Comparison of ENCODE assay signal across 8 cellular contexts in the genomic region with DNA sequence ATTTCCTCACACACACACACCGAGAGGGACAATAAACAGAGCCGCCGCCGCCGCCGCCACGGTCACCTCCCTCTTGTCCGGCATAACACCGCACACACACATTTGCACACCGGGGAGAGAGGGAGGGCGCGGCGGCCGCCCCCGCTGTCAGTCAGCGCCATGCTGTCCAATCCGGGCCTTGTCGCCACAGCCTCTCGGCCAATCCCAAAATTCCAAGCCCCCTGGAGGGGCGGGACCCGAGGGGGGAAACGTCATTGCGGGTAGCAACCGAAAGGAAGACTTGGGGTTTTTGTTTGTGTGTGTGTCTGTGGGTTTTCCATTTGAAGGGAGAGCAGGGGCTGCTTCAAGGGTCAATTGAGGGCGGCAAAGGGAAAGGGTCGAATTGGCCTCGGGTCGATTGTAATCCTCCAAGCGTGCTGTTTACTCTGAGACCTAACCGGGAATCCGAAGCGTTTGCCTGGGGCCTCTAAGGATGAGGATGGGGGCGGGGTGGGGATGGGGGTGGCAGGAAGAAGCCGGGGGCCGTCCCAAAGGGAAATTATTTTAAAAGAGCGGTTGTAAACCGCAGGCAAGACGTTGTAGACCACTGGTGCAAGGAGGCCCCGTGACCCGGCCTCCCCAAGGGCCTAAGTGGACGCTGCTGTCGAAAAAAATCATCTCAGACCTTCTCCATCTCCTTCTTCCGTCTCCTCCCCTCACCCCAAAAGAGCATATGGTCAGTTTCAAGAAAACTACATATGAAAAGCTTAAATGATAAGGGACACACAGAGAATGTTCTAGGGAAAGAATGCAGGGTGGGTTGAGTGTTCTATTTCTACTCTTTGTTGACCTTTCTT.
A peak's percentile ranks its signal among the peaks of the same experiment; 100 is the strongest.
DNase-seq lines count a peak whose midpoint lies in the region; ATAC-seq and TF ChIP-seq lines count a peak whose summit lies in the region.

A gene with protein sequence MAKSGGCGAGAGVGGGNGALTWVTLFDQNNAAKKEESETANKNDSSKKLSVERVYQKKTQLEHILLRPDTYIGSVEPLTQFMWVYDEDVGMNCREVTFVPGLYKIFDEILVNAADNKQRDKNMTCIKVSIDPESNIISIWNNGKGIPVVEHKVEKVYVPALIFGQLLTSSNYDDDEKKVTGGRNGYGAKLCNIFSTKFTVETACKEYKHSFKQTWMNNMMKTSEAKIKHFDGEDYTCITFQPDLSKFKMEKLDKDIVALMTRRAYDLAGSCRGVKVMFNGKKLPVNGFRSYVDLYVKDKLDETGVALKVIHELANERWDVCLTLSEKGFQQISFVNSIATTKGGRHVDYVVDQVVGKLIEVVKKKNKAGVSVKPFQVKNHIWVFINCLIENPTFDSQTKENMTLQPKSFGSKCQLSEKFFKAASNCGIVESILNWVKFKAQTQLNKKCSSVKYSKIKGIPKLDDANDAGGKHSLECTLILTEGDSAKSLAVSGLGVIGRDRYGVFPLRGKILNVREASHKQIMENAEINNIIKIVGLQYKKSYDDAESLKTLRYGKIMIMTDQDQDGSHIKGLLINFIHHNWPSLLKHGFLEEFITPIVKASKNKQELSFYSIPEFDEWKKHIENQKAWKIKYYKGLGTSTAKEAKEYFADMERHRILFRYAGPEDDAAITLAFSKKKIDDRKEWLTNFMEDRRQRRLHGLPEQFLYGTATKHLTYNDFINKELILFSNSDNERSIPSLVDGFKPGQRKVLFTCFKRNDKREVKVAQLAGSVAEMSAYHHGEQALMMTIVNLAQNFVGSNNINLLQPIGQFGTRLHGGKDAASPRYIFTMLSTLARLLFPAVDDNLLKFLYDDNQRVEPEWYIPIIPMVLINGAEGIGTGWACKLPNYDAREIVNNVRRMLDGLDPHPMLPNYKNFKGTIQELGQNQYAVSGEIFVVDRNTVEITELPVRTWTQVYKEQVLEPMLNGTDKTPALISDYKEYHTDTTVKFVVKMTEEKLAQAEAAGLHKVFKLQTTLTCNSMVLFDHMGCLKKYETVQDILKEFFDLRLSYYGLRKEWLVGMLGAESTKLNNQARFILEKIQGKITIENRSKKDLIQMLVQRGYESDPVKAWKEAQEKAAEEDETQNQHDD (N-terminal part only) (minus strand): TSS at position 98 of the 836 bp plus-strand sequence. CDS start 610 bp downstream, outside the sequence.

- peaks cover 17% of the 10 kb centered on the region; the same call in 1 of the 2 replicates for H3K4me1 ChIP-seq in ES-I3 (ENCODE audit: insufficient read depth, low read length)
- H3K4me1 ChIP-seq in HAP-1, result peaks cover 25% of the 10 kb centered on the region
- H3K4me1 ChIP-seq in MM.1S (ENCODE audit: low read length), result peaks cover 23% of the 10 kb centered on the region

- peak; percentile 90 for ATAC-seq in stimulated activated naive CD8-positive, alpha-beta T cell treated with anti-CD3 and anti-CD28 coated beads, Interleukin-15, amount 100 ng/mL, for 72 hours

- H3K9me3 ChIP-seq in ES-I3 (ENCODE audit: control insufficient read depth, insufficient read depth, low read length) (no peaks in the 10 kb centered on the region), HAP-1 (no peaks in the 10 kb centered on the region), MM.1S (replicated peaks; ENCODE audit: insufficient read depth, low read length) (no peaks in the 10 kb centered on the region)

- H3K4me3 ChIP-seq in HAP-1, result peak within 1 kb of the TSS; percentile 72
- H3K4me3 ChIP-seq in MM.1S (ENCODE audit: low read length), result peak within 1 kb of the TSS; percentile 74

- peak within 1 kb of the TSS; percentile 100 for H3K27ac Mint-ChIP-seq in nephron progenitor cell
- peak within 1 kb of the TSS; percentile 97 to 100 for H3K27ac Mint-ChIP-seq in stimulated activated naive CD8-positive, alpha-beta T cell treated with anti-CD3 and anti-CD28 coated beads, Interleukin-15, amount 100 ng/mL, for 72 hours

- H3K4me2 ChIP-seq in MM.1S (ENCODE audit: low read depth, low read length), result peak within 1 kb of the TSS; percentile 95

- in situ Hi-C loops in HAP-1 (cut with MboI; ENCODE audit: low sequenced_read_pairs), result loop anchor here (25.0 kb wide), 1 partner anchor 222 kb away; no protein-coding TSS in a partner anchor

- no peaks in the 10 kb centered on the region for H3K9me3 Mint-ChIP-seq in nephron progenitor cell
- no peaks in the 10 kb centered on the region for H3K9me3 Mint-ChIP-seq in stimulated activated naive CD8-positive, alpha-beta T cell treated with anti-CD3 and anti-CD28 coated beads, Interleukin-15, amount 100 ng/mL, for 72 hours

- H4K20me1 ChIP-seq in MM.1S (ENCODE audit: insufficient read depth, low read length), result no peaks in the 10 kb centered on the region

- H3K27ac ChIP-seq in MM.1S (ENCODE audit: low read length), result peak within 1 kb of the TSS; percentile 89

- TF ChIP-seq CTCF in MM.1S (IDR thresholded peaks at IDR 0.05; ENCODE audit: low read length), result no peak
- no peak for TF ChIP-seq CTCF in nephron progenitor cell (IDR thresholded peaks at IDR 0.05)

- peaks cover 7% of the 10 kb centered on the region for H3K27me3 ChIP-seq in HAP-1 (ENCODE audit: low read depth)
- H3K27me3 ChIP-seq in MM.1S (replicated peaks; ENCODE audit: insufficient read depth, low read length), result no peaks in the 10 kb centered on the region

- peaks cover 42% of the 10 kb centered on the region for H3K79me2 ChIP-seq in MM.1S (ENCODE audit: low read length)

- peak within 1 kb of the TSS; percentile 79 for H2AFZ ChIP-seq in MM.1S (ENCODE audit: low read length)

- H3K36me3 ChIP-seq in ES-I3 (ENCODE audit: insufficient read depth, low read length) (no peaks in the 10 kb centered on the region), HAP-1 (replicated peaks) (no peaks in the 10 kb centered on the region), MM.1S (replicated peaks; ENCODE audit: insufficient read depth, low read length) (no peaks in the 10 kb centered on the region)

- H3K9me2 ChIP-seq in MM.1S (replicated peaks; ENCODE audit: insufficient read depth, low read length), result no peaks in the 10 kb centered on the region

- peaks cover 57% of the 10 kb centered on the region for H3K4me1 Mint-ChIP-seq in nephron progenitor cell
- H3K4me1 Mint-ChIP-seq in stimulated activated naive CD8-positive, alpha-beta T cell treated with anti-CD3 and anti-CD28 coated beads, Interleukin-15, amount 100 ng/mL, for 72 hours, result peaks cover 54% of the 10 kb centered on the region

- H3K27me3 Mint-ChIP-seq in nephron progenitor cell (ENCODE audit: low read depth, poor library complexity), result peaks cover 10% of the 10 kb centered on the region
- no peaks in the 10 kb centered on the region for H3K27me3 Mint-ChIP-seq in stimulated activated naive CD8-positive, alpha-beta T cell treated with anti-CD3 and anti-CD28 coated beads, Interleukin-15, amount 100 ng/mL, for 72 hours

- DNase-seq in HAP-1 (ENCODE audit: low spot score in 2 of 2), result peak; percentile 92 to 96
- DNase-seq in MM.1S, result peak; percentile 97
- peak; percentile 97 for DNase-seq in SIG-M5 treated with dmso at 0.1 percent for 504 hours (lab: John Stamatoyannopoulos, UW; ENCODE audit: unreplicated experiment)
- peak; percentile 95 for DNase-seq in activated gamma-delta T cell treated with Interleukin-2 at 50 U/mL for 16 hours
- peak; percentile 89 for DNase-seq in fibroblast of the conjunctiva (ENCODE audit: low read depth)
- peak; percentile 93 for DNase-seq in nephron progenitor cell
- DNase-seq in stimulated activated naive CD8-positive, alpha-beta T cell treated with anti-CD3 and anti-CD28 coated beads, Interleukin-15, amount 100 ng/mL, for 72 hours, result peak; percentile 92 to 96

- H3K4me3 Mint-ChIP-seq in nephron progenitor cell, result peak within 1 kb of the TSS; percentile 99
- peak within 1 kb of the TSS; percentile 88 to 96 for H3K4me3 Mint-ChIP-seq in stimulated activated naive CD8-positive, alpha-beta T cell treated with anti-CD3 and anti-CD28 coated beads, Interleukin-15, amount 100 ng/mL, for 72 hours

- H3K9ac ChIP-seq in ES-I3 (ENCODE audit: low read depth, low read length), result peak within 1 kb of the TSS; percentile 94
- peak within 1 kb of the TSS; percentile 78 for H3K9ac ChIP-seq in MM.1S (ENCODE audit: low read length)

- peaks cover 26% of the 10 kb centered on the region for H3F3A ChIP-seq in MM.1S (ENCODE audit: insufficient read depth, low read length)

- peaks cover 7% of the 10 kb centered on the region for H3K36me3 Mint-ChIP-seq in nephron progenitor cell (ENCODE audit: low read depth)

Comparison
In these comparisons a context has a peak if more than half of its experiments do, and no peak if none do; other contexts are left out.
1. Peak in every context shown above with its lines: DNase-seq, ATAC-seq, H3K4me3 ChIP-seq and H3K27ac ChIP-seq.